ENCODE assay signal across 1 cellular context in genomic region chr12:56645717-56646446, GRCh38.
TF ChIP-seq lines count a peak whose summit lies in the region.

Gene ATP5F1B (minus strand): TSS chr12:56645984. CDS start chr12:56645963, 21 bp downstream.

TF ChIP-seq in K562, 482 proteins besides CTCF, POLR2A, EP300 and RAD21 (continued from another document and continues in another):
- TF ChIP-seq DDX20 (tag; IDR thresholded peaks at IDR 0.05; ENCODE audit: low read depth) = no peak
- TF ChIP-seq HDAC6 (IDR thresholded peaks at IDR 0.05; ENCODE audit: low read depth, low read length) = no peak
- TF ChIP-seq SIRT6 (IDR thresholded peaks at IDR 0.05; ENCODE audit: low read depth, low read length) = no peak
- no peak for TF ChIP-seq C11orf30 (IDR thresholded peaks at IDR 0.05; ENCODE audit: low read depth)
- TF ChIP-seq, protein P1, sequence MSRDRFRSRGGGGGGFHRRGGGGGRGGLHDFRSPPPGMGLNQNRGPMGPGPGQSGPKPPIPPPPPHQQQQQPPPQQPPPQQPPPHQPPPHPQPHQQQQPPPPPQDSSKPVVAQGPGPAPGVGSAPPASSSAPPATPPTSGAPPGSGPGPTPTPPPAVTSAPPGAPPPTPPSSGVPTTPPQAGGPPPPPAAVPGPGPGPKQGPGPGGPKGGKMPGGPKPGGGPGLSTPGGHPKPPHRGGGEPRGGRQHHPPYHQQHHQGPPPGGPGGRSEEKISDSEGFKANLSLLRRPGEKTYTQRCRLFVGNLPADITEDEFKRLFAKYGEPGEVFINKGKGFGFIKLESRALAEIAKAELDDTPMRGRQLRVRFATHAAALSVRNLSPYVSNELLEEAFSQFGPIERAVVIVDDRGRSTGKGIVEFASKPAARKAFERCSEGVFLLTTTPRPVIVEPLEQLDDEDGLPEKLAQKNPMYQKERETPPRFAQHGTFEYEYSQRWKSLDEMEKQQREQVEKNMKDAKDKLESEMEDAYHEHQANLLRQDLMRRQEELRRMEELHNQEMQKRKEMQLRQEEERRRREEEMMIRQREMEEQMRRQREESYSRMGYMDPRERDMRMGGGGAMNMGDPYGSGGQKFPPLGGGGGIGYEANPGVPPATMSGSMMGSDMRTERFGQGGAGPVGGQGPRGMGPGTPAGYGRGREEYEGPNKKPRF (IDR thresholded peaks at IDR 0.05; ENCODE audit: low read depth, low read length) = no peak
- TF ChIP-seq GABPB2 (CRISPR knock-in tag; conservative IDR thresholded peaks at IDR 0.05) = 0 out of 2 replicates have a peak, but pooled peaks have one; percentile 12
- no peak for TF ChIP-seq PREB (CRISPR knock-in tag; IDR thresholded peaks at IDR 0.05)
- no peak for TF ChIP-seq ZNF280B (CRISPR knock-in tag; IDR thresholded peaks at IDR 0.05)
- no peak for TF ChIP-seq BCL6 (CRISPR knock-in tag; IDR thresholded peaks at IDR 0.05)
- TF ChIP-seq SIX5 (IDR thresholded peaks at IDR 0.05; ENCODE audit: borderline replicate concordance in 1 of 2, insufficient read depth in 1 of 2, low read depth in 1 of 2, low read length in 2 of 2) = no peak; a peak in 1 of 4 replicates
- TF ChIP-seq DMBX1 (CRISPR knock-in tag; IDR thresholded peaks at IDR 0.05; ENCODE audit: borderline replicate concordance) = no peak
- 0 out of 2 replicates have a peak, but pooled peaks have one; percentile 75 for TF ChIP-seq MED1 (CRISPR knock-in tag; IDR thresholded peaks at IDR 0.05; ENCODE audit: borderline replicate concordance)
- TF ChIP-seq ZNF384 (IDR thresholded peaks at IDR 0.05; ENCODE audit: low read depth, low read length) = no peak; the same call in 1 of the 2 replicates
- TF ChIP-seq ZNF143 (CRISPR knock-in tag; IDR thresholded peaks at IDR 0.05) = peak; percentile 24; the same call in 1 of the 2 replicates
- TF ChIP-seq KLF16 (IDR thresholded peaks at IDR 0.05) = no peak
- peak; percentile 99 for TF ChIP-seq SUPT5H (IDR thresholded peaks at IDR 0.05)
- TF ChIP-seq SMAD1 (IDR thresholded peaks at IDR 0.05; ENCODE audit: low read depth, low read length, partially characterized antibody) = peak; percentile 91
- TF ChIP-seq ERF (CRISPR knock-in tag; IDR thresholded peaks at IDR 0.05) = no peak
- TF ChIP-seq CXXC5 (CRISPR knock-in tag; IDR thresholded peaks at IDR 0.05) = peak; percentile 88
- TF ChIP-seq MLX (CRISPR knock-in tag; conservative IDR thresholded peaks at IDR 0.05) = no peak
- TF ChIP-seq, protein P2, sequence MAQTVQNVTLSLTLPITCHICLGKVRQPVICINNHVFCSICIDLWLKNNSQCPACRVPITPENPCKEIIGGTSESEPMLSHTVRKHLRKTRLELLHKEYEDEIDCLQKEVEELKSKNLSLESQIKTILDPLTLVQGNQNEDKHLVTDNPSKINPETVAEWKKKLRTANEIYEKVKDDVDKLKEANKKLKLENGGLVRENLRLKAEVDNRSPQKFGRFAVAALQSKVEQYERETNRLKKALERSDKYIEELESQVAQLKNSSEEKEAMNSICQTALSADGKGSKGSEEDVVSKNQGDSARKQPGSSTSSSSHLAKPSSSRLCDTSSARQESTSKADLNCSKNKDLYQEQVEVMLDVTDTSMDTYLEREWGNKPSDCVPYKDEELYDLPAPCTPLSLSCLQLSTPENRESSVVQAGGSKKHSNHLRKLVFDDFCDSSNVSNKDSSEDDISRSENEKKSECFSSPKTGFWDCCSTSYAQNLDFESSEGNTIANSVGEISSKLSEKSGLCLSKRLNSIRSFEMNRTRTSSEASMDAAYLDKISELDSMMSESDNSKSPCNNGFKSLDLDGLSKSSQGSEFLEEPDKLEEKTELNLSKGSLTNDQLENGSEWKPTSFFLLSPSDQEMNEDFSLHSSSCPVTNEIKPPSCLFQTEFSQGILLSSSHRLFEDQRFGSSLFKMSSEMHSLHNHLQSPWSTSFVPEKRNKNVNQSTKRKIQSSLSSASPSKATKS (CRISPR knock-in tag; IDR thresholded peaks at IDR 0.05) = no peak
- TF ChIP-seq CHAMP1 (IDR thresholded peaks at IDR 0.05) = no peak
- no peak; the same call in 1 of the 2 replicates for TF ChIP-seq ZNF717 (CRISPR knock-in tag; IDR thresholded peaks at IDR 0.05)
- TF ChIP-seq, protein P3, sequence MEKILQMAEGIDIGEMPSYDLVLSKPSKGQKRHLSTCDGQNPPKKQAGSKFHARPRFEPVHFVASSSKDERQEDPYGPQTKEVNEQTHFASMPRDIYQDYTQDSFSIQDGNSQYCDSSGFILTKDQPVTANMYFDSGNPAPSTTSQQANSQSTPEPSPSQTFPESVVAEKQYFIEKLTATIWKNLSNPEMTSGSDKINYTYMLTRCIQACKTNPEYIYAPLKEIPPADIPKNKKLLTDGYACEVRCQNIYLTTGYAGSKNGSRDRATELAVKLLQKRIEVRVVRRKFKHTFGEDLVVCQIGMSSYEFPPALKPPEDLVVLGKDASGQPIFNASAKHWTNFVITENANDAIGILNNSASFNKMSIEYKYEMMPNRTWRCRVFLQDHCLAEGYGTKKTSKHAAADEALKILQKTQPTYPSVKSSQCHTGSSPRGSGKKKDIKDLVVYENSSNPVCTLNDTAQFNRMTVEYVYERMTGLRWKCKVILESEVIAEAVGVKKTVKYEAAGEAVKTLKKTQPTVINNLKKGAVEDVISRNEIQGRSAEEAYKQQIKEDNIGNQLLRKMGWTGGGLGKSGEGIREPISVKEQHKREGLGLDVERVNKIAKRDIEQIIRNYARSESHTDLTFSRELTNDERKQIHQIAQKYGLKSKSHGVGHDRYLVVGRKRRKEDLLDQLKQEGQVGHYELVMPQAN (IDR thresholded peaks at IDR 0.05; ENCODE audit: borderline replicate concordance) = peak; percentile 64; the same call in 1 of the 2 replicates
- no peak for TF ChIP-seq HNRNPUL1 (IDR thresholded peaks at IDR 0.05; ENCODE audit: low read length)
- no peak for TF ChIP-seq LCOR (CRISPR knock-in tag; IDR thresholded peaks at IDR 0.05)
- no peak for TF ChIP-seq HMGN3 (IDR thresholded peaks at IDR 0.05; ENCODE audit: borderline replicate concordance, extremely low read depth, insufficient read length, low read depth, low read length)
- TF ChIP-seq, protein P4, sequence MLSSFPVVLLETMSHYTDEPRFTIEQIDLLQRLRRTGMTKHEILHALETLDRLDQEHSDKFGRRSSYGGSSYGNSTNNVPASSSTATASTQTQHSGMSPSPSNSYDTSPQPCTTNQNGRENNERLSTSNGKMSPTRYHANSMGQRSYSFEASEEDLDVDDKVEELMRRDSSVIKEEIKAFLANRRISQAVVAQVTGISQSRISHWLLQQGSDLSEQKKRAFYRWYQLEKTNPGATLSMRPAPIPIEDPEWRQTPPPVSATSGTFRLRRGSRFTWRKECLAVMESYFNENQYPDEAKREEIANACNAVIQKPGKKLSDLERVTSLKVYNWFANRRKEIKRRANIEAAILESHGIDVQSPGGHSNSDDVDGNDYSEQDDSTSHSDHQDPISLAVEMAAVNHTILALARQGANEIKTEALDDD (IDR thresholded peaks at IDR 0.05) = no peak
- TF ChIP-seq ZNF584 (CRISPR knock-in tag; IDR thresholded peaks at IDR 0.05; ENCODE audit: low read depth) = 0 out of 2 replicates have a peak, but pooled peaks have one; percentile 20
- TF ChIP-seq TEAD4 (IDR thresholded peaks at IDR 0.05; ENCODE audit: low read length) = 0 out of 2 replicates have a peak, but pooled peaks have one; percentile 21
- TF ChIP-seq TEAD4 (CRISPR knock-in tag; IDR thresholded peaks at IDR 0.05; ENCODE audit: borderline replicate concordance) = no peak
- TF ChIP-seq TAF7 (tag; IDR thresholded peaks at IDR 0.05) = peak; percentile 97
- no peak for TF ChIP-seq HMG20B (CRISPR knock-in tag; IDR thresholded peaks at IDR 0.05)
- no peak for TF ChIP-seq RAD51 (IDR thresholded peaks at IDR 0.05; ENCODE audit: borderline replicate concordance, low read depth)
- TF ChIP-seq KLF10 (CRISPR knock-in tag; IDR thresholded peaks at IDR 0.05) = no peak
- TF ChIP-seq, protein P5, sequence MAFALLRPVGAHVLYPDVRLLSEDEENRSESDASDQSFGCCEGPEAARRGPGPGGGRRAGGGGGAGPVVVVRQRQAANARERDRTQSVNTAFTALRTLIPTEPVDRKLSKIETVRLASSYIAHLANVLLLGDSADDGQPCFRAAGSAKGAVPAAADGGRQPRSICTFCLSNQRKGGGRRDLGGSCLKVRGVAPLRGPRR (CRISPR knock-in tag; IDR thresholded peaks at IDR 0.05) = no peak
- TF ChIP-seq XRCC4 (IDR thresholded peaks at IDR 0.05; ENCODE audit: extremely low read depth, insufficient read depth, insufficient read length) = no peak
- no peak for TF ChIP-seq ZNF212 (CRISPR knock-in tag; IDR thresholded peaks at IDR 0.05)
- peak; percentile 0; the same call in 1 of the 2 replicates for TF ChIP-seq KAT7 (CRISPR knock-in tag; IDR thresholded peaks at IDR 0.05; ENCODE audit: borderline replicate concordance)
- TF ChIP-seq GABPA (tag; conservative IDR thresholded peaks at IDR 0.05; ENCODE audit: low read depth) = peak; percentile 95
- TF ChIP-seq, protein P6, sequence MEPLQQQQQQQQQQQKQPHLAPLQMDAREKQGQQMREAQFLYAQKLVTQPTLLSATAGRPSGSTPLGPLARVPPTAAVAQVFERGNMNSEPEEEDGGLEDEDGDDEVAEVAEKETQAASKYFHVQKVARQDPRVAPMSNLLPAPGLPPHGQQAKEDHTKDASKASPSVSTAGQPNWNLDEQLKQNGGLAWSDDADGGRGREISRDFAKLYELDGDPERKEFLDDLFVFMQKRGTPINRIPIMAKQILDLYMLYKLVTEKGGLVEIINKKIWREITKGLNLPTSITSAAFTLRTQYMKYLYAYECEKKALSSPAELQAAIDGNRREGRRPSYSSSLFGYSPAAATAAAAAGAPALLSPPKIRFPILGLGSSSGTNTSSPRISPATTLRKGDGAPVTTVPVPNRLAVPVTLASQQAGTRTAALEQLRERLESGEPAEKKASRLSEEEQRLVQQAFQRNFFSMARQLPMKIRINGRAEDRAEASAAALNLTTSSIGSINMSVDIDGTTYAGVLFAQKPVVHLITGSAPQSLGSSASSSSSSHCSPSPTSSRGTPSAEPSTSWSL (CRISPR knock-in tag; IDR thresholded peaks at IDR 0.05; ENCODE audit: borderline replicate concordance) = no peak
- TF ChIP-seq HES1 (IDR thresholded peaks at IDR 0.05; ENCODE audit: low read depth) = no peak
- TF ChIP-seq ZC3H8 (IDR thresholded peaks at IDR 0.05) = no peak
- no peak for TF ChIP-seq KDM1A (IDR thresholded peaks at IDR 0.05)
- TF ChIP-seq NFIC (IDR thresholded peaks at IDR 0.05) = peak; percentile 42
- TF ChIP-seq, protein P7, sequence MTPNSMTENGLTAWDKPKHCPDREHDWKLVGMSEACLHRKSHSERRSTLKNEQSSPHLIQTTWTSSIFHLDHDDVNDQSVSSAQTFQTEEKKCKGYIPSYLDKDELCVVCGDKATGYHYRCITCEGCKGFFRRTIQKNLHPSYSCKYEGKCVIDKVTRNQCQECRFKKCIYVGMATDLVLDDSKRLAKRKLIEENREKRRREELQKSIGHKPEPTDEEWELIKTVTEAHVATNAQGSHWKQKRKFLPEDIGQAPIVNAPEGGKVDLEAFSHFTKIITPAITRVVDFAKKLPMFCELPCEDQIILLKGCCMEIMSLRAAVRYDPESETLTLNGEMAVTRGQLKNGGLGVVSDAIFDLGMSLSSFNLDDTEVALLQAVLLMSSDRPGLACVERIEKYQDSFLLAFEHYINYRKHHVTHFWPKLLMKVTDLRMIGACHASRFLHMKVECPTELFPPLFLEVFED (CRISPR knock-in tag; conservative IDR thresholded peaks at IDR 0.05) = no peak
- no peak for TF ChIP-seq HSF4 (CRISPR knock-in tag; IDR thresholded peaks at IDR 0.05; ENCODE audit: borderline replicate concordance)
- TF ChIP-seq ZNF232 (CRISPR knock-in tag; IDR thresholded peaks at IDR 0.05) = 0 out of 2 replicates have a peak, but pooled peaks have one; percentile 61
